In genomic region chr4:38024203-38024504, GRCh38 we compare ENCODE assay signal across 20 cellular contexts.
A peak's percentile ranks its signal among the peaks of the same experiment; 100 is the strongest.
DNase-seq lines count a peak whose midpoint lies in the region; ATAC-seq and TF ChIP-seq lines count a peak whose summit lies in the region.
"Had no signal": no experiment of that assay in that cellular context is flagged by ENCODE, and none has a peak within 500 bp of the region (broad histone marks: within the 10 kb centered on the region; RNA-seq: fewer than 3 reads in every experiment).

No MANE protein-coding gene starts in this region.

- H3K4me3 Mint-ChIP-seq in stimulated activated naive CD8-positive, alpha-beta T cell treated with anti-CD3 and anti-CD28 coated beads, Interleukin-15, Interleukin-2, amounts not matched to agents 100 ng/mL and 50 ng/mL, for 24 hours: no peak overlapping the region
- no peak overlapping the region for H3K4me3 Mint-ChIP-seq in stimulated activated naive CD8-positive, alpha-beta T cell treated with anti-CD3 and anti-CD28 coated beads, Interleukin-15, amount 100 ng/mL, for 72 hours
- H3K4me3 Mint-ChIP-seq in natural killer cell treated with Interleukin-12 subunit alpha and Interleukin-12 subunit beta and Interleukin-15 and Interleukin-18, amount 100 ng/mL, for 72 hours: peak overlapping the region; percentile 88
- H3K4me3 Mint-ChIP-seq: HFFc6 had no signal

- TF ChIP-seq CTCF in esophagus muscularis mucosa (IDR thresholded peaks at IDR 0.05) (no peak), uterus (IDR thresholded peaks at IDR 0.05) (no peak)

- peaks cover 58% of the 10 kb centered on the region for H3K36me3 Mint-ChIP-seq in stimulated activated naive CD8-positive, alpha-beta T cell treated with anti-CD3 and anti-CD28 coated beads, Interleukin-15, Interleukin-2, amounts not matched to agents 100 ng/mL and 50 ng/mL, for 24 hours (ENCODE audit: low read depth)
- peaks cover 24% of the 10 kb centered on the region for H3K36me3 Mint-ChIP-seq in natural killer cell treated with Interleukin-12 subunit alpha and Interleukin-12 subunit beta and Interleukin-15 and Interleukin-18, amount 100 ng/mL, for 72 hours

- no peak for DNase-seq in stimulated activated naive CD8-positive, alpha-beta T cell treated with anti-CD3 and anti-CD28 coated beads, Interleukin-15, amount 100 ng/mL, for 72 hours
- no peak for DNase-seq in esophagus muscularis mucosa (ENCODE audit: extremely low spot score)
- DNase-seq in natural killer cell treated with Interleukin-12 subunit alpha and Interleukin-12 subunit beta and Interleukin-15 and Interleukin-18, amount 100 ng/mL, for 72 hours (ENCODE audit: low spot score): no peak
- DNase-seq in uterus: peak in 1 of 2 donors; percentile 47
- DNase-seq in MG63: no peak
- DNase-seq: activated T-cell treated with anti-CD3 and anti-CD28 coated beads, Interleukin-2, amount 50 U/mL, for 48 hours; EL; HFFc6; islet precursor cell; mammary epithelial cell; naive thymus-derived CD8-positive, alpha-beta T cell; NCI-H1417 treated with DMSO at 0.1 percent for 48 hours; NCI-H510A treated with DMSO at 0.1 percent for 48 hours; posterior cingulate gyrus; RPMI8226; T1000 had no signal

- H3K4me1 Mint-ChIP-seq in stimulated activated naive CD8-positive, alpha-beta T cell treated with anti-CD3 and anti-CD28 coated beads, Interleukin-15, Interleukin-2, amounts not matched to agents 100 ng/mL and 50 ng/mL, for 24 hours (ENCODE audit: low read depth): peaks cover 4% of the 10 kb centered on the region
- H3K4me1 Mint-ChIP-seq in stimulated activated naive CD8-positive, alpha-beta T cell treated with anti-CD3 and anti-CD28 coated beads, Interleukin-15, amount 100 ng/mL, for 72 hours: no peaks in the 10 kb centered on the region
- peaks cover 14 to 26% of the 10 kb centered on the region in 2 donors for H3K4me1 Mint-ChIP-seq in natural killer cell treated with Interleukin-12 subunit alpha and Interleukin-12 subunit beta and Interleukin-15 and Interleukin-18, amount 100 ng/mL, for 72 hours (ENCODE audit: low read depth in 2 of 2)

- no peak for TF ChIP-seq EP300 in esophagus muscularis mucosa (IDR thresholded peaks at IDR 0.05)

- no peak for ATAC-seq in stimulated activated naive CD8-positive, alpha-beta T cell treated with anti-CD3 and anti-CD28 coated beads, Interleukin-15, amount 100 ng/mL, for 72 hours
- no peak for ATAC-seq in natural killer cell treated with Interleukin-12 subunit alpha and Interleukin-12 subunit beta and Interleukin-15 and Interleukin-18, amount 100 ng/mL, for 72 hours
- ATAC-seq in HG03025 (IDR thresholded peaks at IDR 0.05; ENCODE audit: low FRiP score, unreplicated experiment): no peak
- ATAC-seq in HG03378 (IDR thresholded peaks at IDR 0.05; ENCODE audit: unreplicated experiment): no peak
- ATAC-seq: naive thymus-derived CD8-positive, alpha-beta T cell had no signal

- intact Hi-C loops in esophagus muscularis mucosa (cut with DNase I) (no loop called here), uterus (cut with DNase I; ENCODE audit: low total_unique reads) (no loop called here)

- WGBS in esophagus muscularis mucosa: 12% methylated on average over 3 of the region's 3 CpGs

- no peak for TF ChIP-seq POLR2A in esophagus muscularis mucosa (IDR thresholded peaks at IDR 0.05; ENCODE audit: low read depth)
- no peak for TF ChIP-seq POLR2A in uterus (IDR thresholded peaks at IDR 0.05)

- H3K9me3 Mint-ChIP-seq in stimulated activated naive CD8-positive, alpha-beta T cell treated with anti-CD3 and anti-CD28 coated beads, Interleukin-15, Interleukin-2, amounts not matched to agents 100 ng/mL and 50 ng/mL, for 24 hours: peaks cover 3% of the 10 kb centered on the region
- peaks cover 0 to 6% of the 10 kb centered on the region in 2 donors for H3K9me3 Mint-ChIP-seq in stimulated activated naive CD8-positive, alpha-beta T cell treated with anti-CD3 and anti-CD28 coated beads, Interleukin-15, amount 100 ng/mL, for 72 hours
- H3K9me3 Mint-ChIP-seq in natural killer cell treated with Interleukin-12 subunit alpha and Interleukin-12 subunit beta and Interleukin-15 and Interleukin-18, amount 100 ng/mL, for 72 hours: no peaks in the 10 kb centered on the region
- H3K9me3 Mint-ChIP-seq: activated naive CD4-positive, alpha-beta T cell treated with anti-CD3 and anti-CD28 coated beads, Interleukin-2, amount 50 U/mL, for 24 hours; HFFc6; naive thymus-derived CD8-positive, alpha-beta T cell had no signal

- H3K4me3 ChIP-seq in esophagus muscularis mucosa: peak overlapping the region in 2 of 4 donors; percentile 1 to 23
- H3K4me3 ChIP-seq in uterus: no peak overlapping the region
- no peak overlapping the region for H3K4me3 ChIP-seq in MG63

- H3K36me3 ChIP-seq in esophagus muscularis mucosa (peaks cover 5 to 68% (median 36%) of the 10 kb centered on the region in 4 donors), uterus (no peaks in the 10 kb centered on the region), MG63 (no peaks in the 10 kb centered on the region)

- H3K9me3 ChIP-seq in esophagus muscularis mucosa (no peaks in the 10 kb centered on the region), uterus (no peaks in the 10 kb centered on the region), MG63 (no peaks in the 10 kb centered on the region)

- H3K27me3 ChIP-seq in esophagus muscularis mucosa (no peaks in the 10 kb centered on the region), uterus (no peaks in the 10 kb centered on the region), MG63 (no peaks in the 10 kb centered on the region)

- peaks cover 0 to 52% (median 41%) of the 10 kb centered on the region in 4 donors for H3K4me1 ChIP-seq in esophagus muscularis mucosa
- peaks cover 0 to 3% of the 10 kb centered on the region in 2 donors for H3K4me1 ChIP-seq in uterus

- no peaks in the 10 kb centered on the region for H3K27me3 Mint-ChIP-seq in stimulated activated naive CD8-positive, alpha-beta T cell treated with anti-CD3 and anti-CD28 coated beads, Interleukin-15, Interleukin-2, amounts not matched to agents 100 ng/mL and 50 ng/mL, for 24 hours
- no peaks in the 10 kb centered on the region for H3K27me3 Mint-ChIP-seq in stimulated activated naive CD8-positive, alpha-beta T cell treated with anti-CD3 and anti-CD28 coated beads, Interleukin-15, amount 100 ng/mL, for 72 hours
- H3K27me3 Mint-ChIP-seq in natural killer cell treated with Interleukin-12 subunit alpha and Interleukin-12 subunit beta and Interleukin-15 and Interleukin-18, amount 100 ng/mL, for 72 hours: no peaks in the 10 kb centered on the region
- H3K27me3 Mint-ChIP-seq: activated naive CD4-positive, alpha-beta T cell treated with anti-CD3 and anti-CD28 coated beads, Interleukin-2, amount 50 U/mL, for 24 hours; naive thymus-derived CD8-positive, alpha-beta T cell had no signal

- peak overlapping the region; percentile 2 for H3K27ac Mint-ChIP-seq in stimulated activated naive CD8-positive, alpha-beta T cell treated with anti-CD3 and anti-CD28 coated beads, Interleukin-15, Interleukin-2, amounts not matched to agents 100 ng/mL and 50 ng/mL, for 24 hours
- no peak overlapping the region for H3K27ac Mint-ChIP-seq in stimulated activated naive CD8-positive, alpha-beta T cell treated with anti-CD3 and anti-CD28 coated beads, Interleukin-15, amount 100 ng/mL, for 72 hours
- peak overlapping the region; percentile 50 to 71 for H3K27ac Mint-ChIP-seq in natural killer cell treated with Interleukin-12 subunit alpha and Interleukin-12 subunit beta and Interleukin-15 and Interleukin-18, amount 100 ng/mL, for 72 hours
- H3K27ac Mint-ChIP-seq: activated naive CD4-positive, alpha-beta T cell treated with anti-CD3 and anti-CD28 coated beads, Interleukin-2, amount 50 U/mL, for 24 hours; HFFc6 had no signal

- peak overlapping the region; percentile 64 to 74 (median 70) for H3K27ac ChIP-seq in esophagus muscularis mucosa (replicated peaks in 1 of 4)
- peak overlapping the region; percentile 91 to 99 for H3K27ac ChIP-seq in uterus

Comparison
In these comparisons a context has a peak if more than half of its experiments do, and no peak if none do; other contexts are left out.
1. H3K27ac Mint-ChIP-seq: peak in stimulated activated naive CD8-positive, alpha-beta T cell treated with anti-CD3 and anti-CD28 coated beads, Interleukin-15, Interleukin-2, amounts not matched to agents 100 ng/mL and 50 ng/mL, for 24 hours (single experiment) and natural killer cell treated with Interleukin-12 subunit alpha and Interleukin-12 subunit beta and Interleukin-15 and Interleukin-18, amount 100 ng/mL, for 72 hours (2 of 2); none in stimulated activated naive CD8-positive, alpha-beta T cell treated with anti-CD3 and anti-CD28 coated beads, Interleukin-15, amount 100 ng/mL, for 72 hours (0 of 2).